Comparison of ENCODE assay signal across 18 cellular contexts in the genomic region with DNA sequence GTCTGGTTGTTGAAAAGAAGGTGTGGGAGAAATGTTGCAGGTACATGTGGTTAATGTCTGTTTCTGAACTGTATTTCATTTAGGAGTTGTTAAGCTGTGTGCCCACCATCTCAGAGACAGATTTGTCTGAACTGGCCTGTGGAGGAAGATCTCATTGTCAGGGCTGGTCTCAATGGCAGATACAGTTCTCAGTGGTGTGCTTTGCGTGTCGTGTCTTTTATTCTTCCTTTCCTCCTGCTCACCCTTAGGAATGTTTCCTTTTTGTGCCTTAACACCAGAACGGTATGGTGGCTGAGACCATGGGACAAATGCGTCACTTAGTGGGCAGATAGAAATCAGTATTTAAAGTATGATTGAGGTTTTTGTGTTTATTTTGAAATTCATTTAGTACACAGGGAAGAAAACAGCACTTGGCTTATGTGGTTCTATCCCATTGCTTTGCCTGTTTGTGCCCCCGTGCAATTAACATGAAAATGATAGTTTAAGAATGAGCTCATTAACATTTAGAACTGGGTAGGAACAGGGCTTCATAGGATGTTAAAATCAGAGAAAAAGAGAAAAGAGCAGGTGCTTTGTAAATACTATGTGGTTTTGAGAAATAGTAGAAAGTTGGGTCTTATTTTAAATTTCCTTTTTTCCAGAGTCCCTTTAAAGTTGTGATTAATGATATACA.
"Had no signal": no experiment of that assay in that cellular context is flagged by ENCODE, and none has a peak within 500 bp of the region (broad histone marks: within the 10 kb centered on the region; RNA-seq: fewer than 3 reads in every experiment).

No MANE protein-coding gene starts in this region.

- H3K27ac ChIP-seq: esophagus squamous epithelium, gastroesophageal sphincter, right atrium auricular region, sigmoid colon, skin epidermis, stomach, thoracic aorta, transverse colon had no signal

- FAIRE-seq: colon had no signal

- H3K36me3 ChIP-seq: esophagus squamous epithelium, gastroesophageal sphincter, right atrium auricular region, sigmoid colon, stomach, thoracic aorta, transverse colon had no signal

- DNase-seq: effector memory CD8-positive, alpha-beta T cell; esophagus squamous epithelium; foreskin fibroblast; glutamatergic neuron; mammary epithelial cell; natural killer cell; posterior cingulate gyrus; sigmoid colon; stimulated activated CD4-positive, alpha-beta T cell treated with anti-CD3 and anti-CD28 coated beads, Interleukin-12 subunit alpha, Interleukin-12 subunit beta, amount 100 ng/mL, for 4 hours; stimulated activated naive CD4-positive, alpha-beta T cell; stomach; substantia nigra; transverse colon had no signal

- H3K27me3 ChIP-seq: esophagus squamous epithelium, gastroesophageal sphincter, right atrium auricular region, sigmoid colon, stomach, transverse colon had no signal

- H3K4me3 ChIP-seq: esophagus squamous epithelium, gastroesophageal sphincter, right atrium auricular region, sigmoid colon, skin epidermis, stomach, thoracic aorta, transverse colon had no signal

- H3K9me3 ChIP-seq: esophagus squamous epithelium, gastroesophageal sphincter, right atrium auricular region, sigmoid colon, stomach, thoracic aorta, transverse colon had no signal
